In genomic region chr20:13085275-13085674, GRCh38 we compare ENCODE assay signal across 18 cellular contexts.
"Had no signal": no experiment of that assay in that cellular context is flagged by ENCODE, and none has a peak within 500 bp of the region (broad histone marks: within the 10 kb centered on the region; RNA-seq: fewer than 3 reads in every experiment).

No MANE protein-coding gene starts in this region.

- DNase-seq: activated CD4-positive, alpha-beta memory T cell treated with anti-CD3 and anti-CD28 coated beads for 36 hours; activated CD4-positive, alpha-beta T cell treated with anti-CD3 and anti-CD28 coated beads for 48 hours; activated naive CD4-positive, alpha-beta T cell treated with Interleukin-2 at 50 U/mL for 16 hours; activated naive CD8-positive, alpha-beta T cell treated with anti-CD3 and anti-CD28 coated beads for 36 hours; activated T-cell treated with anti-CD3 and anti-CD28 coated beads, Interleukin-2, amount 50 U/mL, for 48 hours; colonic mucosa; dorsolateral prefrontal cortex; effector memory CD8-positive, alpha-beta T cell; glutamatergic neuron; left ventricle myocardium superior; naive B cell; nucleus accumbens; sigmoid colon; stimulated activated naive CD8-positive, alpha-beta T cell treated with anti-CD3 and anti-CD28 coated beads, Interleukin-15, amount 100 ng/mL, for 72 hours; tibial artery had no signal

- H3K9ac ChIP-seq: parathyroid adenoma had no signal

- H3K4me2 ChIP-seq: hepatocyte had no signal

- H3K4me1 ChIP-seq: breast epithelium, colonic mucosa, parathyroid adenoma, sigmoid colon, tibial artery had no signal

- H3K27ac ChIP-seq: breast epithelium, colonic mucosa, dorsolateral prefrontal cortex, hepatocyte, parathyroid adenoma, sigmoid colon, tibial artery had no signal

- H3K79me2 ChIP-seq: hepatocyte, parathyroid adenoma had no signal

- H2AFZ ChIP-seq: hepatocyte, parathyroid adenoma had no signal

- H3K4me3 ChIP-seq: breast epithelium, colonic mucosa, dorsolateral prefrontal cortex, hepatocyte, sigmoid colon, tibial artery had no signal

- H3K9me3 ChIP-seq: breast epithelium, colonic mucosa, sigmoid colon, tibial artery had no signal

- H3K27me3 ChIP-seq: breast epithelium, colonic mucosa, dorsolateral prefrontal cortex, hepatocyte, sigmoid colon, tibial artery had no signal

- H3K36me3 ChIP-seq: breast epithelium, colonic mucosa, sigmoid colon, tibial artery had no signal
